Comparison of ENCODE assay signal across 13 cellular contexts in genomic region chr2:120525056-120526046, GRCh38.
DNase-seq lines count a peak whose midpoint lies in the region; ATAC-seq and TF ChIP-seq lines count a peak whose summit lies in the region.
"Had no signal": no experiment of that assay in that cellular context is flagged by ENCODE, and none has a peak within 500 bp of the region (broad histone marks: within the 10 kb centered on the region; RNA-seq: fewer than 3 reads in every experiment).

No MANE protein-coding gene starts in this region.

- H3K27me3 Mint-ChIP-seq in chondrocyte (ENCODE audit: low read depth) = peaks cover 22% of the 10 kb centered on the region
- H3K27me3 Mint-ChIP-seq in activated T-cell treated with anti-CD3 and anti-CD28 coated beads, Interleukin-2, amount 50 U/mL, for 72 hours (ENCODE audit: low read depth) = peaks cover 20% of the 10 kb centered on the region

- peaks cover 24% of the 10 kb centered on the region for H3K4me1 Mint-ChIP-seq in chondrocyte (ENCODE audit: low read depth)
- H3K4me1 Mint-ChIP-seq in activated T-cell treated with anti-CD3 and anti-CD28 coated beads, Interleukin-2, amount 50 U/mL, for 72 hours (ENCODE audit: low read depth) = no peaks in the 10 kb centered on the region
- H3K4me1 Mint-ChIP-seq: IgD-negative memory B cell had no signal

- DNase-seq in EH (ENCODE audit: low read depth) (peak; percentile 21), HuH-7.5 (ENCODE audit: low spot score) (peak; percentile 37), chondrocyte (ENCODE audit: low spot score) (peak; percentile 79), lung microvascular endothelial cell (ENCODE audit: low read depth in 2 of 2) (peak; percentile 15 to 94), NCI-H1105 (lab: John Stamatoyannopoulos, UW) (no peak)
- DNase-seq in activated T-cell treated with anti-CD3 and anti-CD28 coated beads, Interleukin-2, amount 50 U/mL, for 72 hours = no peak
- DNase-seq: activated CD4-positive, alpha-beta T cell treated with anti-CD3 and anti-CD28 coated beads for 1 hour; NCI-H345 had no signal

- no peaks in the 10 kb centered on the region for H3K36me3 Mint-ChIP-seq in chondrocyte (ENCODE audit: low read depth)
- no peaks in the 10 kb centered on the region for H3K36me3 Mint-ChIP-seq in activated T-cell treated with anti-CD3 and anti-CD28 coated beads, Interleukin-2, amount 50 U/mL, for 72 hours (ENCODE audit: insufficient read depth in 2 of 2)
- H3K36me3 Mint-ChIP-seq: mesothelial cell of epicardium had no signal

- TF ChIP-seq CTCF in chondrocyte (IDR thresholded peaks at IDR 0.05) = no peak

- H3K9me3 Mint-ChIP-seq in chondrocyte (ENCODE audit: low read depth) = no peaks in the 10 kb centered on the region
- no peaks in the 10 kb centered on the region for H3K9me3 Mint-ChIP-seq in activated T-cell treated with anti-CD3 and anti-CD28 coated beads, Interleukin-2, amount 50 U/mL, for 72 hours
- H3K9me3 Mint-ChIP-seq: activated T-helper 1 cell treated with anti-CD3 and anti-CD28 coated beads, Interleukin-12 subunit alpha, Interleukin-12 subunit beta, Interleukin-2, Interleukin-4 antibody, amounts not matched to agents 30 ng/mL and 10 ng/mL and 1 ng/mL, durations not matched to agents 14 hours and 24 hours and 36 hours; mesothelial cell of epicardium had no signal

- no peak overlapping the region for H3K27ac Mint-ChIP-seq in chondrocyte (ENCODE audit: unreplicated experiment)
- H3K27ac Mint-ChIP-seq in activated T-cell treated with anti-CD3 and anti-CD28 coated beads, Interleukin-2, amount 50 U/mL, for 72 hours = no peak overlapping the region
- H3K27ac Mint-ChIP-seq: activated T-helper 1 cell treated with anti-CD3 and anti-CD28 coated beads, Interleukin-12 subunit alpha, Interleukin-12 subunit beta, Interleukin-2, Interleukin-4 antibody, amounts not matched to agents 30 ng/mL and 10 ng/mL and 1 ng/mL, durations not matched to agents 14 hours and 24 hours and 36 hours; IgD-negative memory B cell; mesothelial cell of epicardium had no signal

- H3K4me3 Mint-ChIP-seq in chondrocyte (ENCODE audit: unreplicated experiment) = no peak overlapping the region
- no peak overlapping the region for H3K4me3 Mint-ChIP-seq in activated T-cell treated with anti-CD3 and anti-CD28 coated beads, Interleukin-2, amount 50 U/mL, for 72 hours
- H3K4me3 Mint-ChIP-seq: activated T-helper 1 cell treated with anti-CD3 and anti-CD28 coated beads, Interleukin-12 subunit alpha, Interleukin-12 subunit beta, Interleukin-2, Interleukin-4 antibody, amounts not matched to agents 30 ng/mL and 10 ng/mL and 1 ng/mL, durations not matched to agents 14 hours and 24 hours and 36 hours; IgD-negative memory B cell; mesothelial cell of epicardium had no signal

- no peak for ATAC-seq in HG02970 (IDR thresholded peaks at IDR 0.05; ENCODE audit: low FRiP score, unreplicated experiment)
- ATAC-seq in activated T-cell treated with anti-CD3 and anti-CD28 coated beads, Interleukin-2, amount 50 U/mL, for 72 hours (replicated peaks in 1 of 2) = no peak
- no peak for ATAC-seq in GM19351 (IDR thresholded peaks at IDR 0.05; ENCODE audit: unreplicated experiment)

Comparison
In these comparisons a context has a peak if more than half of its experiments do, and no peak if none do; other contexts are left out.
1. DNase-seq: peak in EH (single experiment), HuH-7.5 (single experiment), chondrocyte (single experiment) and lung microvascular endothelial cell (2 of 2); none in NCI-H1105 (single experiment) and activated T-cell treated with anti-CD3 and anti-CD28 coated beads, Interleukin-2, amount 50 U/mL, for 72 hours (0 of 2).